ENCODE assay signal across 11 cellular contexts in the genomic region with DNA sequence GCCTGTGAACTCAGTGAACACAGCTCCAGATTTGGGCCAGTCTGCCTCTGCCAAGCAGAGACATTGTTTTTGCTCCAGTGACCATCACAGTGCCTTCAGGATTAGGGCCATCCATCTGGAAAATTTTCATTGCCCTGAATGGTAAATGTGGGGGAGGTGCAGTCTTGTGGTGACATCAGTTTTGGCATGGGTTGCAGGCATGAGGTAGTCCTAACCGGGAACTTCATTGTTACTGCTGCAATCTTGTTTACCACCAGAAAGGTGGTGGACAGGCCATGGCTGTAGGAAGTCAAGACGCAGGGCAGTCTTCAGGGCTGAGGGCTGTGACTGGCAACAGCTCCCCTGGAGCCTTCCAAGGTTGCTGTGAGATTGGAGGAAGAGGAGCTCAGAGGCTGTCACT. TPM values are rescaled to one million over a fixed set of nuclear protein-coding genes. Genes with fewer than 3 reads are reported as not detected.
A peak's percentile ranks its signal among the peaks of the same experiment; 100 is the strongest.
DNase-seq lines count a peak whose midpoint lies in the region; ATAC-seq, FAIRE-seq and TF ChIP-seq lines count a peak whose summit lies in the region.
"Had no signal": no experiment of that assay in that cellular context is flagged by ENCODE, and none has a peak within 500 bp of the region (broad histone marks: within the 10 kb centered on the region; RNA-seq: fewer than 3 reads in every experiment).

No MANE protein-coding gene starts in this region.

- no peak for ATAC-seq in GM18517 (IDR thresholded peaks at IDR 0.05; ENCODE audit: unreplicated experiment)

- WGBS in ovary, 3 donors: 17 to 54% (median 46%) methylated on average over 2 of the region's 2 CpGs

- H3K4me3 Mint-ChIP-seq in progenitor cell of endocrine pancreas (ENCODE audit: low read depth): no peak overlapping the region

- H3K36me3 Mint-ChIP-seq in progenitor cell of endocrine pancreas (ENCODE audit: insufficient read depth): no peaks in the 10 kb centered on the region

- H3K27ac Mint-ChIP-seq in progenitor cell of endocrine pancreas: no peak overlapping the region

- no peaks in the 10 kb centered on the region for H3K27me3 ChIP-seq in ovary
- H3K27me3 ChIP-seq: tibial artery had no signal

- H3K9me3 ChIP-seq in ovary: no peaks in the 10 kb centered on the region
- H3K9me3 ChIP-seq: tibial artery had no signal

- H3K4me1 Mint-ChIP-seq in progenitor cell of endocrine pancreas (ENCODE audit: low read depth): peaks cover 29% of the 10 kb centered on the region

- TF ChIP-seq POLR2A in ovary (IDR thresholded peaks at IDR 0.05) (no peak), H54 (IDR thresholded peaks at IDR 0.05; ENCODE audit: low read depth, low read length) (no peak)

- H3K27me3 Mint-ChIP-seq in progenitor cell of endocrine pancreas: no peaks in the 10 kb centered on the region

- intact Hi-C loops in ovary (cut with DNase I): loop anchor here in 1 of 4 donors (5.0 kb wide), 1 partner anchor 293 kb away; no protein-coding TSS in a partner anchor

- DNase-seq in Ammon's horn (ENCODE audit: low spot score) (peak; percentile 79), NCI-H446 treated with DMSO at 0.1 percent for 48 hours (lab: John Stamatoyannopoulos, UW) (peak; percentile 86), fibroblast of the aortic adventitia (ENCODE audit: low read depth) (peak; percentile 68), ovary (peak in 3 of 5 donors; percentile 46 to 64 (median 57)), NCI-H2227 (lab: John Stamatoyannopoulos, UW; ENCODE audit: unreplicated experiment) (no peak), progenitor cell of endocrine pancreas (ENCODE audit: low spot score, unreplicated experiment) (no peak), H54 (ENCODE audit: insufficient read length, low spot score) (no peak)
- DNase-seq: NCI-H1694 had no signal

- H3K27ac ChIP-seq in ovary: peak overlapping the region; percentile 9 to 56
- H3K27ac ChIP-seq: tibial artery had no signal

- H3K4me1 ChIP-seq in ovary (ENCODE audit: insufficient read depth): peaks cover 11% of the 10 kb centered on the region

- TF ChIP-seq EP300 in ovary (IDR thresholded peaks at IDR 0.05): no peak

- H3K9me3 Mint-ChIP-seq in progenitor cell of endocrine pancreas (ENCODE audit: low read depth): no peaks in the 10 kb centered on the region

- FAIRE-seq in H54 (lab: Jason Lieb, UNC): no peak

- H3K36me3 ChIP-seq in ovary: no peaks in the 10 kb centered on the region
- H3K36me3 ChIP-seq: tibial artery had no signal

- H3K4me3 ChIP-seq in fibroblast of the aortic adventitia (ENCODE audit: low read depth, low read length) (no peak overlapping the region), ovary (no peak overlapping the region)
- H3K4me3 ChIP-seq: smooth muscle cell, tibial artery had no signal

- TF ChIP-seq CTCF in fibroblast of the aortic adventitia (IDR thresholded peaks at IDR 0.05; ENCODE audit: insufficient read depth, low read length): no peak
- TF ChIP-seq CTCF in ovary (IDR thresholded peaks at IDR 0.05): no peak
- TF ChIP-seq CTCF in progenitor cell of endocrine pancreas (IDR thresholded peaks at IDR 0.05; ENCODE audit: unreplicated experiment): no peak

RNA-seq across cellular contexts. Expression of gene SPATA13, which starts 55.2 kb away (rescaled TPM):
- total RNA-seq in fibroblast of the aortic adventitia (ENCODE audit: low replicate concordance): 12.2 and 17.3 TPM in 2 replicates
- total RNA-seq in ovary: 10 to 100 TPM; 21.7 to 60.3 (median 33.8) TPM
- polyA plus RNA-seq in ovary: 10 to 100 TPM; 11.1 to 14.8 TPM
- 32.5 and 35.8 TPM in 2 replicates for total RNA-seq in progenitor cell of endocrine pancreas

Comparison
In these comparisons a context has a peak if more than half of its experiments do, and no peak if none do; other contexts are left out.
1. DNase-seq: peak in Ammon's horn (single experiment), NCI-H446 treated with DMSO at 0.1 percent for 48 hours (single experiment), fibroblast of the aortic adventitia (single experiment) and ovary (3 of 5); none in NCI-H2227 (single experiment), progenitor cell of endocrine pancreas (single experiment) and H54 (single experiment).